In genomic region chr2:182481676-182482075, GRCh38 we compare ENCODE assay signal across 34 cellular contexts. TPM values are rescaled to one million over a fixed set of nuclear protein-coding genes. Genes with fewer than 3 reads are reported as not detected.
"Had no signal": no experiment of that assay in that cellular context is flagged by ENCODE, and none has a peak within 500 bp of the region (broad histone marks: within the 10 kb centered on the region; RNA-seq: fewer than 3 reads in every experiment).

No MANE protein-coding gene starts in this region.

- H3K27me3 Mint-ChIP-seq: activated CD4-positive, alpha-beta memory T cell treated with anti-CD3 and anti-CD28 coated beads for 36 hours; activated CD4-positive, alpha-beta T cell treated with anti-CD3 and anti-CD28 coated beads for 36 hours; activated CD4-positive, alpha-beta T cell treated with anti-CD3 and anti-CD28 coated beads, Interleukin-2, amount 10 ng/mL, durations not matched to agents 24 days and 14 days; activated naive CD4-positive, alpha-beta T cell treated with anti-CD3 and anti-CD28 coated beads, Interleukin-2, amount 50 U/mL, for 24 hours; T-helper 17 cell had no signal

- H3K9me3 Mint-ChIP-seq: activated CD4-positive, alpha-beta memory T cell treated with anti-CD3 and anti-CD28 coated beads for 36 hours; activated CD4-positive, alpha-beta T cell treated with anti-CD3 and anti-CD28 coated beads, Interleukin-2, amount 10 ng/mL, durations not matched to agents 24 days and 14 days; activated naive CD4-positive, alpha-beta T cell treated with anti-CD3 and anti-CD28 coated beads for 36 hours; activated naive CD8-positive, alpha-beta T cell treated with anti-CD3 and anti-CD28 coated beads for 36 hours; activated naive CD8-positive, alpha-beta T cell treated with anti-CD3 and anti-CD28 coated beads, Interleukin-2, amount 50 U/mL, for 24 hours; activated T-helper 1 cell treated with anti-CD3 and anti-CD28 coated beads, Interleukin-12 subunit alpha, Interleukin-12 subunit beta, Interleukin-2, Interleukin-4 antibody, amounts not matched to agents 30 ng/mL and 10 ng/mL and 1 ng/mL, durations not matched to agents 14 hours and 24 hours and 36 hours; activated T-helper 2 cell treated with anti-CD3 and anti-CD28 coated beads, Interferon-gamma antibody, Interleukin-2, Interleukin-4, amounts not matched to agents 10 μg/mL and 5 μg/mL and 100 μg/mL, durations not matched to agents 14 hours and 24 hours and 36 hours; T-helper 2 cell treated with Interferon-gamma antibody and Interleukin-4, amounts not matched to agents 5 μg/mL and 100 μg/mL, for 36 hours had no signal

- H3K36me3 ChIP-seq: adrenal gland, colonic mucosa, esophagus squamous epithelium, gastroesophageal sphincter had no signal

- H3K4me3 Mint-ChIP-seq: activated CD4-positive, alpha-beta memory T cell treated with anti-CD3 and anti-CD28 coated beads for 36 hours; activated CD4-positive, alpha-beta T cell treated with anti-CD3 and anti-CD28 coated beads for 36 hours; activated CD4-positive, alpha-beta T cell treated with anti-CD3 and anti-CD28 coated beads, Interleukin-2, amount 10 ng/mL, durations not matched to agents 24 days and 14 days; activated CD8-positive, alpha-beta memory T cell treated with anti-CD3 and anti-CD28 coated beads, Interleukin-2, amount 10 ng/mL, durations not matched to agents 7 days and 5 days; activated CD8-positive, alpha-beta T cell treated with anti-CD3 and anti-CD28 coated beads, Interleukin-2, amount 10 ng/mL, durations not matched to agents 7 days and 5 days; activated naive CD4-positive, alpha-beta T cell treated with anti-CD3 and anti-CD28 coated beads for 36 hours; activated naive CD4-positive, alpha-beta T cell treated with anti-CD3 and anti-CD28 coated beads, Interleukin-2, amount 50 U/mL, for 24 hours; activated naive CD8-positive, alpha-beta T cell treated with anti-CD3 and anti-CD28 coated beads for 36 hours; activated naive CD8-positive, alpha-beta T cell treated with anti-CD3 and anti-CD28 coated beads, Interleukin-2, amount 50 U/mL, for 24 hours; activated T-helper 1 cell treated with anti-CD3 and anti-CD28 coated beads, Interleukin-12 subunit alpha, Interleukin-12 subunit beta, Interleukin-2, Interleukin-4 antibody, amounts not matched to agents 30 ng/mL and 10 ng/mL and 1 ng/mL, durations not matched to agents 14 hours and 24 hours and 36 hours; T-helper 17 cell; T-helper 2 cell treated with Interferon-gamma antibody and Interleukin-4, amounts not matched to agents 5 μg/mL and 100 μg/mL, for 36 hours had no signal

- H3K27ac Mint-ChIP-seq: activated CD4-positive, alpha-beta memory T cell treated with anti-CD3 and anti-CD28 coated beads for 36 hours; activated CD4-positive, alpha-beta T cell treated with anti-CD3 and anti-CD28 coated beads for 36 hours; activated CD4-positive, alpha-beta T cell treated with anti-CD3 and anti-CD28 coated beads, Interleukin-2, amount 10 ng/mL, durations not matched to agents 24 days and 14 days; activated CD8-positive, alpha-beta memory T cell treated with anti-CD3 and anti-CD28 coated beads, Interleukin-2, amount 10 ng/mL, durations not matched to agents 7 days and 5 days; activated CD8-positive, alpha-beta T cell treated with anti-CD3 and anti-CD28 coated beads, Interleukin-2, amount 10 ng/mL, durations not matched to agents 7 days and 5 days; activated naive CD4-positive, alpha-beta T cell treated with anti-CD3 and anti-CD28 coated beads for 36 hours; activated naive CD4-positive, alpha-beta T cell treated with anti-CD3 and anti-CD28 coated beads, Interleukin-2, amount 50 U/mL, for 24 hours; activated naive CD8-positive, alpha-beta T cell treated with anti-CD3 and anti-CD28 coated beads for 36 hours; activated naive CD8-positive, alpha-beta T cell treated with anti-CD3 and anti-CD28 coated beads, Interleukin-2, amount 50 U/mL, for 24 hours; activated T-helper 1 cell treated with anti-CD3 and anti-CD28 coated beads, Interleukin-12 subunit alpha, Interleukin-12 subunit beta, Interleukin-2, Interleukin-4 antibody, amounts not matched to agents 30 ng/mL and 10 ng/mL and 1 ng/mL, durations not matched to agents 14 hours and 24 hours and 36 hours; activated T-helper 2 cell treated with anti-CD3 and anti-CD28 coated beads, Interferon-gamma antibody, Interleukin-2, Interleukin-4, amounts not matched to agents 10 μg/mL and 5 μg/mL and 100 μg/mL, durations not matched to agents 14 hours and 24 hours and 36 hours; T-helper 17 cell; T-helper 2 cell treated with Interferon-gamma antibody and Interleukin-4, amounts not matched to agents 5 μg/mL and 100 μg/mL, for 36 hours had no signal

- H3K4me1 Mint-ChIP-seq: activated CD4-positive, alpha-beta T cell treated with anti-CD3 and anti-CD28 coated beads for 36 hours; activated CD4-positive, alpha-beta T cell treated with anti-CD3 and anti-CD28 coated beads, Interleukin-2, amount 10 ng/mL, durations not matched to agents 24 days and 14 days; activated CD8-positive, alpha-beta memory T cell treated with anti-CD3 and anti-CD28 coated beads, Interleukin-2, amount 10 ng/mL, durations not matched to agents 7 days and 5 days; activated naive CD4-positive, alpha-beta T cell treated with anti-CD3 and anti-CD28 coated beads, Interleukin-2, amount 50 U/mL, for 24 hours; activated naive CD8-positive, alpha-beta T cell treated with anti-CD3 and anti-CD28 coated beads for 36 hours; activated naive CD8-positive, alpha-beta T cell treated with anti-CD3 and anti-CD28 coated beads, Interleukin-2, amount 50 U/mL, for 24 hours; T-helper 17 cell had no signal

- H3K36me3 Mint-ChIP-seq: activated CD4-positive, alpha-beta memory T cell treated with anti-CD3 and anti-CD28 coated beads for 36 hours; activated CD8-positive, alpha-beta memory T cell treated with anti-CD3 and anti-CD28 coated beads, Interleukin-2, amount 10 ng/mL, durations not matched to agents 7 days and 5 days; activated naive CD4-positive, alpha-beta T cell treated with anti-CD3 and anti-CD28 coated beads, Interleukin-2, amount 50 U/mL, for 24 hours; activated naive CD8-positive, alpha-beta T cell treated with anti-CD3 and anti-CD28 coated beads for 36 hours had no signal

- FAIRE-seq: endometrium, endothelial cell of umbilical vein had no signal

- ATAC-seq: activated CD4-positive, alpha-beta T cell treated with anti-CD3 and anti-CD28 coated beads for 36 hours; activated CD8-positive, alpha-beta memory T cell treated with anti-CD3 and anti-CD28 coated beads, Interleukin-2, amount 10 ng/mL, durations not matched to agents 7 days and 5 days; activated CD8-positive, alpha-beta T cell treated with anti-CD3 and anti-CD28 coated beads, Interleukin-2, amount 10 ng/mL, durations not matched to agents 7 days and 5 days; activated naive CD8-positive, alpha-beta T cell treated with anti-CD3 and anti-CD28 coated beads, Interleukin-2, amount 50 U/mL, for 24 hours; body of pancreas; gastroesophageal sphincter; T-helper 17 cell had no signal

- DNase-seq: activated CD4-positive, alpha-beta memory T cell treated with anti-CD3 and anti-CD28 coated beads for 36 hours; activated CD4-positive, alpha-beta T cell treated with anti-CD3 and anti-CD28 coated beads for 36 hours; activated CD4-positive, alpha-beta T cell treated with anti-CD3 and anti-CD28 coated beads, Interleukin-2, amount 10 ng/mL, durations not matched to agents 24 days and 14 days; activated CD4-positive, CD25-positive, alpha-beta regulatory T cell; activated CD4-positive, CD25-positive, alpha-beta regulatory T cell treated with anti-CD3 and anti-CD28 coated beads, Interleukin-2, amount 50 U/mL, for 72 hours; activated CD8-positive, alpha-beta memory T cell treated with anti-CD3 and anti-CD28 coated beads, Interleukin-2, amount 10 ng/mL, durations not matched to agents 7 days and 5 days; activated CD8-positive, alpha-beta memory T cell treated with anti-CD3 and anti-CD28 coated beads, Interleukin-2, amount 50 U/mL, for 4 hours; activated CD8-positive, alpha-beta T cell treated with anti-CD3 and anti-CD28 coated beads, Interleukin-2, amount 10 ng/mL, durations not matched to agents 7 days and 5 days; activated effector memory CD4-positive, alpha-beta T cell treated with anti-CD3 and anti-CD28 coated beads, Interleukin-2, amount 50 U/mL, for 16 hours; activated naive CD4-positive, alpha-beta T cell treated with anti-CD3 and anti-CD28 coated beads for 36 hours; activated naive CD8-positive, alpha-beta T cell treated with anti-CD3 and anti-CD28 coated beads for 36 hours; activated naive CD8-positive, alpha-beta T cell treated with anti-CD3 and anti-CD28 coated beads, Interleukin-2, amount 50 U/mL, for 24 hours; activated T-cell treated with anti-CD3 and anti-CD28 coated beads, Interleukin-2, amount 50 U/mL, for 1 hour; activated T-cell treated with anti-CD3 and anti-CD28 coated beads, Interleukin-2, amount 50 U/mL, for 48 hours; adrenal gland; amygdala; aorta; body of pancreas; caudate nucleus; colonic mucosa; effector CD8-positive, alpha-beta T cell; esophagus squamous epithelium; head of caudate nucleus; T-helper 17 cell; T1000 had no signal

- H3K27me3 ChIP-seq: adrenal gland, body of pancreas, colonic mucosa, esophagus squamous epithelium, gastroesophageal sphincter had no signal

- H3K4me3 ChIP-seq: adrenal gland, body of pancreas, colonic mucosa, esophagus squamous epithelium, gastroesophageal sphincter had no signal

- H3K27ac ChIP-seq: adrenal gland, body of pancreas, colonic mucosa, epithelial cell of prostate, esophagus squamous epithelium, gastroesophageal sphincter had no signal

- H3K9me3 ChIP-seq: adrenal gland, body of pancreas, colonic mucosa, esophagus squamous epithelium, gastroesophageal sphincter had no signal

RNA-seq across cellular contexts. Expression of gene PDE1A, which starts 54.8 kb away (rescaled TPM):
- total RNA-seq: activated CD4-positive, alpha-beta memory T cell treated with anti-CD3 and anti-CD28 coated beads for 36 hours; activated CD4-positive, alpha-beta T cell treated with anti-CD3 and anti-CD28 coated beads for 36 hours; activated CD4-positive, alpha-beta T cell treated with anti-CD3 and anti-CD28 coated beads, Interleukin-2, amount 10 ng/mL, durations not matched to agents 24 days and 14 days; activated CD8-positive, alpha-beta memory T cell treated with anti-CD3 and anti-CD28 coated beads for 36 hours; activated CD8-positive, alpha-beta memory T cell treated with anti-CD3 and anti-CD28 coated beads, Interleukin-2, amount 10 ng/mL, durations not matched to agents 7 days and 5 days; activated CD8-positive, alpha-beta T cell treated with anti-CD3 and anti-CD28 coated beads, Interleukin-2, amount 10 ng/mL, durations not matched to agents 7 days and 5 days; activated naive CD4-positive, alpha-beta T cell treated with anti-CD3 and anti-CD28 coated beads for 36 hours; activated naive CD8-positive, alpha-beta T cell treated with anti-CD3 and anti-CD28 coated beads for 36 hours; activated T-helper 1 cell treated with anti-CD3 and anti-CD28 coated beads, Interleukin-12 subunit alpha, Interleukin-12 subunit beta, Interleukin-2, Interleukin-4 antibody, amounts not matched to agents 30 ng/mL and 10 ng/mL and 1 ng/mL, durations not matched to agents 14 hours and 24 hours and 36 hours; activated T-helper 2 cell treated with anti-CD3 and anti-CD28 coated beads, Interferon-gamma antibody, Interleukin-2, Interleukin-4, amounts not matched to agents 10 μg/mL and 5 μg/mL and 100 μg/mL, durations not matched to agents 14 hours and 24 hours and 36 hours; T-helper 17 cell had no signal
